In the genomic region with DNA sequence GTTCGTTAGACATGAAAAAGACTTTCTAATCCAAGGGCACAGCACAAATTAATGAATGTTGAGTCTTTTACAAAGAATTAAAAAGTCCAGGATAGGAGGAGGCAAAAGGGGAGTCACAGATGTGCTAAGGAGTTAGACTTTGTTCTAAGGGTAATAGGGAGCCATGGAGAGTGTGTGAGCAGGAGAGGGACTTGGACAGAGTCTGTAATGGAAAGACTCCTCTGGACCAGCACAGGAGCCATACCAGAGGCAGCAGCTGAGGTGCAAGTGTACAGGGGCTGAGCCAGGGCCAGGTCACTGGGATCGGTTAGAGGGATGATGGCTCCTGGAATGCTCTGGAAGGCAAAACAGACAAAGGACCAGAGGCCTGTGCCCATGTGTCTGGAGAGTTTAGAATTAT, we compare ENCODE assay signal across 16 cellular contexts. TPM values are rescaled to one million over a fixed set of nuclear protein-coding genes. Genes with fewer than 3 reads are reported as not detected.
DNase-seq lines count a peak whose midpoint lies in the region; ATAC-seq and TF ChIP-seq lines count a peak whose summit lies in the region.
"Had no signal": no experiment of that assay in that cellular context is flagged by ENCODE, and none has a peak within 500 bp of the region (broad histone marks: within the 10 kb centered on the region; RNA-seq: fewer than 3 reads in every experiment).

No MANE protein-coding gene starts in this region.

- peaks cover 5% of the 10 kb centered on the region for H3K4me1 ChIP-seq in mammary epithelial cell (ENCODE audit: insufficient read depth, low read length)
- H3K4me1 ChIP-seq in esophagus muscularis mucosa, result peaks cover 31 to 47% (median 40%) of the 10 kb centered on the region in 4 donors
- H3K4me1 ChIP-seq in parathyroid adenoma, result no peaks in the 10 kb centered on the region
- H3K4me1 ChIP-seq in upper lobe of left lung, result peaks cover 21 to 47% (median 33%) of the 10 kb centered on the region in 4 donors

- no peaks in the 10 kb centered on the region for H3K9me3 Mint-ChIP-seq in MCF 10A (ENCODE audit: unreplicated experiment)
- H3K9me3 Mint-ChIP-seq: nephron progenitor cell had no signal

- no peak overlapping the region for H3K4me3 Mint-ChIP-seq in MCF 10A (ENCODE audit: unreplicated experiment)
- H3K4me3 Mint-ChIP-seq: nephron progenitor cell had no signal

- TF ChIP-seq POLR2A in esophagus muscularis mucosa (IDR thresholded peaks at IDR 0.05; ENCODE audit: low read depth) (no peak), upper lobe of left lung (IDR thresholded peaks at IDR 0.05) (no peak)

- POLR2A ChIA-PET in MCF 10A (lab: Yijun Ruan, JAX), result interaction anchor here (0.6 kb wide), 1 partner anchor 435 kb away, joined by 3 read pairs; no protein-coding TSS in a partner anchor

- H3K27ac ChIP-seq in mammary epithelial cell (ENCODE audit: insufficient read depth, low read depth, low read length) (no peak overlapping the region), esophagus muscularis mucosa (replicated peaks in 1 of 4) (peak overlapping the region; percentile 38 to 69 (median 50)), parathyroid adenoma (peak overlapping the region; percentile 63), upper lobe of left lung (peak overlapping the region in 3 of 4 donors; percentile 46 to 61 (median 54))
- H3K27ac ChIP-seq: 22Rv1 had no signal

- peak overlapping the region; percentile 76 for H3K27ac Mint-ChIP-seq in MCF 10A (ENCODE audit: low read depth, unreplicated experiment)
- H3K27ac Mint-ChIP-seq: nephron progenitor cell had no signal

- no peaks in the 10 kb centered on the region for H3K79me2 ChIP-seq in mammary epithelial cell (ENCODE audit: insufficient read depth, low read length)
- no peaks in the 10 kb centered on the region for H3K79me2 ChIP-seq in parathyroid adenoma

- H3K27me3 ChIP-seq in mammary epithelial cell (ENCODE audit: insufficient read depth, low read length), result no peaks in the 10 kb centered on the region
- peaks cover 0 to 39% (median 0%) of the 10 kb centered on the region in 4 donors for H3K27me3 ChIP-seq in esophagus muscularis mucosa
- H3K27me3 ChIP-seq in parathyroid adenoma (ENCODE audit: control insufficient read depth, insufficient read depth, low read length), result no peaks in the 10 kb centered on the region
- no peaks in the 10 kb centered on the region for H3K27me3 ChIP-seq in upper lobe of left lung

- dilution Hi-C loops in mammary epithelial cell (cut with HindIII; ENCODE audit: low sequenced_read_pairs), result loop anchor here (25.0 kb wide), 1 partner anchor 89 kb away; the partner anchor contains the start of gene TMEM221

- H3K36me3 ChIP-seq in mammary epithelial cell (ENCODE audit: insufficient read depth, low read length) (peaks cover 2% of the 10 kb centered on the region), esophagus muscularis mucosa (no peaks in the 10 kb centered on the region), parathyroid adenoma (ENCODE audit: control insufficient read depth, insufficient read depth, low read length) (no peaks in the 10 kb centered on the region), upper lobe of left lung (no peaks in the 10 kb centered on the region)

- DNase-seq in MCF 10A (ENCODE audit: unreplicated experiment) (no peak), mammary epithelial cell (no peak), esophagus muscularis mucosa (ENCODE audit: extremely low spot score) (no peak), upper lobe of left lung (no peak), NCI-H1092 treated with DMSO at 0.1 percent for 48 hours (lab: John Stamatoyannopoulos, UW) (no peak), NCI-H774 (lab: John Stamatoyannopoulos, UW) (no peak)
- DNase-seq: DMS153, foreskin melanocyte, NCI-H1694 treated with DMSO at 0.1 percent for 48 hours, NCI-H446, nephron progenitor cell, T-helper 1 cell had no signal

- H3K9me3 ChIP-seq in mammary epithelial cell (replicated peaks; ENCODE audit: insufficient read depth, low read length), result no peaks in the 10 kb centered on the region
- H3K9me3 ChIP-seq in esophagus muscularis mucosa, result no peaks in the 10 kb centered on the region
- no peaks in the 10 kb centered on the region for H3K9me3 ChIP-seq in parathyroid adenoma (ENCODE audit: control insufficient read depth, low read length)
- no peaks in the 10 kb centered on the region for H3K9me3 ChIP-seq in upper lobe of left lung

- intact Hi-C loops in MCF 10A (cut with micrococcal nuclease), result loop anchor here (5.0 kb wide), 1 partner anchor 56 kb away; no protein-coding TSS in a partner anchor
- intact Hi-C loops in mammary epithelial cell (cut with micrococcal nuclease), result no loop called here
- intact Hi-C loops in esophagus muscularis mucosa (cut with DNase I), result loop anchor here (2.0 to 5.0 kb wide), 2 partner anchors 39 to 119 kb away; no protein-coding TSS in a partner anchor

- BruUV-seq in MCF 10A (replicated peaks; lab: Mats Ljungman, UMichigan), result no TSS peak
- no TSS peak for BruUV-seq in mammary epithelial cell (replicated peaks; lab: Mats Ljungman, UMichigan)

- TF ChIP-seq CTCF in MCF 10A (IDR thresholded peaks at IDR 0.05; ENCODE audit: unreplicated experiment) (no peak), mammary epithelial cell (conservative IDR thresholded peaks at IDR 0.05 in 1 of 2, IDR thresholded peaks at IDR 0.05 in 1 of 2; ENCODE audit: extremely low read depth in 1 of 2, insufficient read depth in 1 of 2, low read depth in 1 of 2, low read length in 2 of 2) (no peak), esophagus muscularis mucosa (IDR thresholded peaks at IDR 0.05) (no peak), parathyroid adenoma (IDR thresholded peaks at IDR 0.05) (no peak), upper lobe of left lung (IDR thresholded peaks at IDR 0.05) (no peak)

- H3K4me3 ChIP-seq in mammary epithelial cell (replicated peaks in 1 of 3; ENCODE audit: insufficient read depth in 1 of 3, low read depth in 2 of 3, low read length in 3 of 3), result no peak overlapping the region
- H3K4me3 ChIP-seq in esophagus muscularis mucosa, result no peak overlapping the region
- no peak overlapping the region for H3K4me3 ChIP-seq in parathyroid adenoma (ENCODE audit: low read depth, low read length)
- H3K4me3 ChIP-seq in upper lobe of left lung, result no peak overlapping the region

- peaks cover 3% of the 10 kb centered on the region for H3K36me3 Mint-ChIP-seq in MCF 10A (ENCODE audit: insufficient read depth, unreplicated experiment)

- no peak overlapping the region for H2AFZ ChIP-seq in mammary epithelial cell (ENCODE audit: low read depth, low read length)
- H2AFZ ChIP-seq in parathyroid adenoma, result no peak overlapping the region

- peaks cover 15% of the 10 kb centered on the region for H3K4me1 Mint-ChIP-seq in MCF 10A (ENCODE audit: insufficient read depth, unreplicated experiment)

- ATAC-seq in upper lobe of left lung (ENCODE audit: low FRiP score in 2 of 2), result no peak
- ATAC-seq in HG03342 (IDR thresholded peaks at IDR 0.05; ENCODE audit: unreplicated experiment), result no peak

- in situ Hi-C loops in mammary epithelial cell (cut with MboI; ENCODE audit: low sequenced_read_pairs in 2 of 2), result loop anchor here in 1 of 2 donors (5.0 kb wide), 1 partner anchor 39 kb away; no protein-coding TSS in a partner anchor

- TF ChIP-seq EP300 in esophagus muscularis mucosa (IDR thresholded peaks at IDR 0.05) (no peak), upper lobe of left lung (IDR thresholded peaks at IDR 0.05) (no peak)

- WGBS in mammary epithelial cell (ENCODE audit: low coverage, missing lambda C conversion rate), result 86% methylated on average over 2 of the region's 2 CpGs
- WGBS in esophagus muscularis mucosa, result 65% methylated on average over 2 of the region's 2 CpGs
- WGBS in upper lobe of left lung, 2 donors, result 70 to 73% methylated on average over 2 of the region's 2 CpGs

- no peaks in the 10 kb centered on the region for H4K20me1 ChIP-seq in mammary epithelial cell (ENCODE audit: insufficient read depth, low read length)

- H3K27me3 Mint-ChIP-seq in MCF 10A (ENCODE audit: insufficient read depth, unreplicated experiment), result no peaks in the 10 kb centered on the region

- H3K9ac ChIP-seq in mammary epithelial cell (ENCODE audit: insufficient read depth, low read length), result no peak overlapping the region
- H3K9ac ChIP-seq in parathyroid adenoma, result no peak overlapping the region

- CTCF ChIA-PET in MCF 10A (lab: Yijun Ruan, JAX) (interaction anchor here (0.6 to 4.1 kb wide), 6 partner anchors 11 to 304 kb away, joined by 3 to 29 read pairs (median 4); partner anchors contain the start of gene ABHD8), mammary epithelial cell (lab: Charles Lee; ENCODE audit: low non-redundant PET) (no interaction called here)

- H3K4me2 ChIP-seq in mammary epithelial cell (ENCODE audit: insufficient read depth, low read depth, low read length) (no peak overlapping the region), parathyroid adenoma (ENCODE audit: low read length) (no peak overlapping the region)

RNA-seq across cellular contexts. Expression of gene GTPBP3, which starts 10.5 kb away (rescaled TPM):
- total RNA-seq in MCF 10A (2022), result 24.8 and 27.9 TPM in 2 replicates
- total RNA-seq in mammary epithelial cell, result 10 to 100 TPM; 17.5 to 35.3 TPM
- 12.5 TPM for polyA plus RNA-seq in mammary epithelial cell
- polyA minus RNA-seq in mammary epithelial cell, result 12.3 TPM
- 10 to 100 TPM in 2 of 4 donors, 1 to 10 TPM in 2; 8.7 to 13.3 (median 10.2) TPM for total RNA-seq in esophagus muscularis mucosa
- total RNA-seq in upper lobe of left lung, result 10 to 100 TPM; 14.9 to 95.3 (median 26.4) TPM

RNA-seq across cellular contexts. Expression of gene ANO8, which starts 13.2 kb away (rescaled TPM):
- total RNA-seq in MCF 10A (2022), result 13.0 and 14.5 TPM in 2 replicates
- 10 to 100 TPM in 1 of 2 donors, 1 to 10 TPM in 1; 3.5 to 10.8 TPM for total RNA-seq in mammary epithelial cell
- polyA plus RNA-seq in mammary epithelial cell, result 1.3 TPM
- 5.0 TPM for polyA minus RNA-seq in mammary epithelial cell
- total RNA-seq in esophagus muscularis mucosa, result 1 to 10 TPM; 2.9 to 7.4 (median 4.0) TPM
- 10 to 100 TPM in 4 of 6 donors, 1 to 10 TPM in 2; 9.0 to 45.1 (median 16.4) TPM for total RNA-seq in upper lobe of left lung

RNA-seq across cellular contexts. Expression of gene PLVAP, which starts 29.3 kb away (rescaled TPM):
- not detected in 2 replicates for total RNA-seq in MCF 10A (2022)
- not detected for total RNA-seq in mammary epithelial cell
- polyA plus RNA-seq in mammary epithelial cell, result not detected
- polyA minus RNA-seq in mammary epithelial cell, result not detected
- 100 to 1,000 TPM in 3 of 4 donors, 10 to 100 TPM in 1; 37.4 to 155 (median 117) TPM for total RNA-seq in esophagus muscularis mucosa
- total RNA-seq in upper lobe of left lung, result 100 to 1,000 TPM in 1 of 6 donors, 10 to 100 TPM in 1, 1 to 10 TPM in 4; 1.0 to 103 (median 6.9) TPM
- polyA plus RNA-seq: BJ had no signal

RNA-seq across cellular contexts. Expression of gene DDA1, which starts 38.5 kb away (rescaled TPM):
- total RNA-seq in MCF 10A (2022), result 57.4 and 60.4 TPM in 2 replicates
- total RNA-seq in mammary epithelial cell, result 10 to 100 TPM; 35.8 to 83.1 TPM
- polyA plus RNA-seq in mammary epithelial cell, result 72.6 TPM
- 26.9 TPM for polyA minus RNA-seq in mammary epithelial cell
- 10 to 100 TPM; 12.0 to 25.4 (median 20.9) TPM for total RNA-seq in esophagus muscularis mucosa
- total RNA-seq in upper lobe of left lung, result 10 to 100 TPM; 11.5 to 42.8 (median 28.4) TPM

RNA-seq across cellular contexts. Expression of gene MRPL34, which starts 42.2 kb away (rescaled TPM):
- 58.8 and 65.8 TPM in 2 replicates for total RNA-seq in MCF 10A (2022)
- total RNA-seq in mammary epithelial cell, result 10 to 100 TPM; 36.7 to 76.3 TPM
- polyA plus RNA-seq in mammary epithelial cell, result 43.1 TPM
- polyA minus RNA-seq in mammary epithelial cell, result 7.2 TPM
- 100 to 1,000 TPM; 131 to 173 (median 147) TPM for total RNA-seq in esophagus muscularis mucosa
- 100 to 1,000 TPM in 5 of 6 donors, 10 to 100 TPM in 1; 98.3 to 176 (median 122) TPM for total RNA-seq in upper lobe of left lung
